8 cellular contexts compared by ENCODE assay signal in the genomic region with DNA sequence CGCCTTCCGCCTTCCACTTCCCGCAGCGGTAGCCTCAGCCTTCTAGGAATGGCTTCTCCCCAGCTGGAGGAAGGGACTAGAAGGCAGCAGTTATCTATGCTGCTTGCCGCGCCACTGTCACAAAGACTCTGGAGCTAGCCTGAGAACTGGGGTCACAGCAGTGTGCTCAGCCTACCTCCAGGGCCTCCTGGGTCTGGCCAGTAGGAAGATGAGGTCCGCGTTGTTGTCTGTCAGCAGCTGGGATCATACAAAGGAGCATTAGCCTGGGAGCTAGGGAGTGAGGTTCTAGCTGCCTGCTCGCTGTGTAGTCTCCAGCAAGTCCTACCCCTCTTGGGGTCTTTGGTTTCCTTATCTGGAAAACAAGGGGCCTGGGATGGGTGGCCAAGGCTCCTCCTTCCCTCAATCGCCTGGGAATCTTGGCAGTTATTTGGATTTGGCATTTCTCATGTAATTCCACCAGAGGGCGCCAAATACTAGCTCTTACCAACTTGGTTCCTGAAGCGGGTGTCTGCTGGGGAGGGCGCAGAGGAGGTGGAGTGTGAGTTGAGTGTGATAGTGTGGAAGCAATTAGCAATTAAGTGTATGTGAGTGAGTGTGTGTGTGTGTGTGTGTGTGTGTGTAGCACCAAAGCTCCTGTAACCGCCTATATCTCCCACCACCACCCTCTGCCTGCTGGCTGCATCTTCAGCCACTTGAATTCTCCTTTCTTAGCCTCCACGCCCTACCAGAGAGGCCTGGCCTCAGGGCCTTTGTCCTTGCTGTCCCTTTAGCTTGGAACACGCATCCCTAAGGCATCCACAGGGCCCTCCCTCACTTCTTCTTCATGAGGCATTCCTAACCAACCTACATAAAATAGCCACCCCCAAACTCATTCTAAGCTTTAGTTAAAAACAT.
DNase-seq lines count a peak whose midpoint lies in the region; ATAC-seq and TF ChIP-seq lines count a peak whose summit lies in the region.

No MANE protein-coding gene starts in this region.

- no peak overlapping the region for H3K4me3 ChIP-seq in adipocyte (ENCODE audit: low read length)
- H3K4me3 ChIP-seq in heart left ventricle, result no peak overlapping the region

- peaks cover 7% of the 10 kb centered on the region for H3K9me3 Mint-ChIP-seq in progenitor cell of endocrine pancreas (ENCODE audit: low read depth)

- H3K27me3 ChIP-seq in adipocyte (replicated peaks; ENCODE audit: control insufficient read depth, insufficient read depth, low read length), result no peaks in the 10 kb centered on the region
- peaks cover 0 to 5% (median 0%) of the 10 kb centered on the region in 9 donors for H3K27me3 ChIP-seq in heart left ventricle

- peak; percentile 76 for ATAC-seq in GM18511 (IDR thresholded peaks at IDR 0.05; ENCODE audit: unreplicated experiment)
- peak; percentile 55 to 80 (median 76) for ATAC-seq in heart left ventricle
- no peak for ATAC-seq in GM19023 (IDR thresholded peaks at IDR 0.05; ENCODE audit: unreplicated experiment)

- no peaks in the 10 kb centered on the region for H3K36me3 Mint-ChIP-seq in progenitor cell of endocrine pancreas (ENCODE audit: insufficient read depth)

- TF ChIP-seq POLR2A in heart left ventricle (IDR thresholded peaks at IDR 0.05), result no peak

- DNase-seq in AG09319 (ENCODE audit: extremely low read depth, low read depth) (no peak), RPMI8226 (peak; percentile 59), adipocyte (ENCODE audit: low read depth) (peak; percentile 86), heart left ventricle (peak in 3 of 5 donors; percentile 57 to 60 (median 57)), progenitor cell of endocrine pancreas (ENCODE audit: low spot score, unreplicated experiment) (peak; percentile 35)

- H3K27ac ChIP-seq in heart left ventricle, result no peak overlapping the region

- no peak overlapping the region for H3K4me3 Mint-ChIP-seq in progenitor cell of endocrine pancreas (ENCODE audit: low read depth)

- peaks cover 2% of the 10 kb centered on the region for H3K4me1 Mint-ChIP-seq in progenitor cell of endocrine pancreas (ENCODE audit: low read depth)

- intact Hi-C loops in heart left ventricle (cut with DNase I), result loop anchor here (2.0 to 10.0 kb wide), 14 partner anchors 125 to 693 kb away; a partner anchor contains a TSS

- H3K9me3 ChIP-seq in adipocyte (ENCODE audit: control insufficient read depth, low read length) (no peaks in the 10 kb centered on the region), heart left ventricle (no peaks in the 10 kb centered on the region)

- WGBS in heart left ventricle, 4 donors, result 49 to 54% (median 51%) methylated on average over 16 of the region's 16 CpGs

- no peaks in the 10 kb centered on the region for H3K27me3 Mint-ChIP-seq in progenitor cell of endocrine pancreas

- H3K9ac ChIP-seq in adipocyte (ENCODE audit: low read length), result no peak overlapping the region

- H3K27ac Mint-ChIP-seq in progenitor cell of endocrine pancreas, result no peak overlapping the region

- H3K36me3 ChIP-seq in adipocyte (ENCODE audit: control insufficient read depth, insufficient read depth, low read length, severe bottlenecking), result no peaks in the 10 kb centered on the region
- H3K36me3 ChIP-seq in heart left ventricle, result no peaks in the 10 kb centered on the region

- no peaks in the 10 kb centered on the region for H3K4me1 ChIP-seq in adipocyte (ENCODE audit: control insufficient read depth, insufficient read depth, low read length)
- no peaks in the 10 kb centered on the region for H3K4me1 ChIP-seq in heart left ventricle

- TF ChIP-seq CTCF in AG09319 (IDR thresholded peaks at IDR 0.05; ENCODE audit: low read depth, low read length), result peak; percentile 67
- TF ChIP-seq CTCF in LNCAP (IDR thresholded peaks at IDR 0.05), result peak; percentile 67
- TF ChIP-seq CTCF in heart left ventricle (IDR thresholded peaks at IDR 0.05), result peak; percentile 69 to 82 (median 78)
- TF ChIP-seq CTCF in progenitor cell of endocrine pancreas (IDR thresholded peaks at IDR 0.05; ENCODE audit: unreplicated experiment), result peak; percentile 83
